Comparison of ENCODE assay signal across 8 cellular contexts in genomic region chr3:160564205-160564922, GRCh38. TPM values are rescaled to one million over a fixed set of nuclear protein-coding genes. Genes with fewer than 3 reads are reported as not detected.
A peak's percentile ranks its signal among the peaks of the same experiment; 100 is the strongest.
DNase-seq lines count a peak whose midpoint lies in the region; ATAC-seq and TF ChIP-seq lines count a peak whose summit lies in the region.

No MANE protein-coding gene starts in this region.

- in situ Hi-C loops in Panc1 (cut with HindIII; ENCODE audit: low pct_unique_long_range_greater_than_20kb, low sequenced_read_pairs) = no loop called here

- ATAC-seq in Panc1 = peak; percentile 5; the same call in 1 of the 2 replicates
- ATAC-seq in naive B cell (ENCODE audit: low read depth in 2 of 2) = no peak
- ATAC-seq in HG03442 (IDR thresholded peaks at IDR 0.05; ENCODE audit: unreplicated experiment) = no peak
- no peak for ATAC-seq in GM21528 (IDR thresholded peaks at IDR 0.05; ENCODE audit: low FRiP score, unreplicated experiment)
- ATAC-seq in HG02840 (IDR thresholded peaks at IDR 0.05; ENCODE audit: low FRiP score, unreplicated experiment) = no peak

- H3K4me3 ChIP-seq in Panc1 (ENCODE audit: low read depth in 2 of 2, low read length in 2 of 2) = peak overlapping the region; percentile 91 to 95
- H3K4me3 ChIP-seq in dorsolateral prefrontal cortex = peak overlapping the region; percentile 43 to 96 (median 85)

- H3K27ac Mint-ChIP-seq in naive B cell = peak overlapping the region; percentile 77 to 98 (median 96)

- peak overlapping the region; percentile 77 for H3K27ac ChIP-seq in Panc1 (ENCODE audit: low read length)
- H3K27ac ChIP-seq in dorsolateral prefrontal cortex = peak overlapping the region in 37 of 59 donors; percentile 1 to 96 (median 58)

- H3K9me3 ChIP-seq in Panc1 (ENCODE audit: control insufficient read depth, insufficient read depth, low read depth, low read length) = no peaks in the 10 kb centered on the region

- no peaks in the 10 kb centered on the region for H3K27me3 ChIP-seq in Panc1 (ENCODE audit: control insufficient read depth, insufficient read depth, low read length)
- no peaks in the 10 kb centered on the region for H3K27me3 ChIP-seq in dorsolateral prefrontal cortex

- H3K36me3 ChIP-seq in Panc1 (ENCODE audit: control insufficient read depth, insufficient read depth, low read length) = peaks cover 2% of the 10 kb centered on the region

- H3K9me3 Mint-ChIP-seq in naive B cell = peaks cover 0 to 1% (median 0%) of the 10 kb centered on the region in 7 donors

- intact Hi-C loops in Panc1 (cut with micrococcal nuclease; ENCODE audit: unreplicated experiment) = no loop called here
- intact Hi-C loops in dorsolateral prefrontal cortex (cut with DNase I) = loop anchor here (2.0 to 10.0 kb wide), 3 partner anchors 160 to 190 kb away; partner anchors contain the start of genes IFT80 (in 1 of the 2) and SMC4 (in 1 of the 2)

- DNase-seq in stimulated activated CD4-positive, alpha-beta T cell treated with anti-CD3 and anti-CD28 coated beads, Interleukin-15, amount 100 ng/mL, for 24 hours = peak; percentile 15
- no peak for DNase-seq in stimulated activated CD4-positive, alpha-beta T cell treated with anti-CD3 and anti-CD28 coated beads, Interleukin-4, amount 100 ng/mL, for 4 hours
- DNase-seq in Panc1 (ENCODE audit: low read depth, low spot score) (no peak), dorsolateral prefrontal cortex (peak in 4 of 10 donors; percentile 10 to 51 (median 24)), naive B cell (no peak)

- CTCF ChIA-PET in Panc1 (lab: Charles Lee) = no interaction called here

- H3K4me1 ChIP-seq in Panc1 (ENCODE audit: control insufficient read depth, insufficient read depth, low read length) = peaks cover 48% of the 10 kb centered on the region

- TF ChIP-seq CTCF in Panc1 (IDR thresholded peaks at IDR 0.05) = no peak
- TF ChIP-seq CTCF in dorsolateral prefrontal cortex (IDR thresholded peaks at IDR 0.05 in 54 of 56, conservative IDR thresholded peaks at IDR 0.05 in 2 of 56; ENCODE audit: low read depth in 1 of 56, partially characterized antibody in 56 of 56) = no peak

- POLR2A ChIA-PET in Panc1 (lab: Charles Lee) = interaction anchor here (0.7 kb wide), 1 partner anchor 1353 kb away, joined by 3 read pairs; no protein-coding TSS in a partner anchor

- H3K4me3 Mint-ChIP-seq in naive B cell = peak overlapping the region; percentile 90 to 99 (median 95)

- H3K27me3 Mint-ChIP-seq in naive B cell = no peaks in the 10 kb centered on the region

- no TSS peak for BruUV-seq in Panc1 (replicated peaks; lab: Mats Ljungman, UMichigan)

- H3K4me1 Mint-ChIP-seq in naive B cell = peaks cover 44 to 58% (median 57%) of the 10 kb centered on the region in 3 donors

- peaks cover 7 to 10% of the 10 kb centered on the region in 2 donors for H3K36me3 Mint-ChIP-seq in naive B cell

RNA-seq across cellular contexts. Expression of gene KPNA4, which starts 1.0 kb away (rescaled TPM):
- total RNA-seq in Panc1 (2021; ENCODE audit: unreplicated experiment) (84.4 TPM), dorsolateral prefrontal cortex (10 to 100 TPM; 39.4 to 90.3 (median 59.5) TPM)
- 62.6 TPM for polyA plus RNA-seq in Panc1 (2012; ENCODE audit: insufficient read length)
- polyA plus RNA-seq in naive B cell (ENCODE audit: low read depth in 6 of 6) = 10 to 100 TPM in 4 of 6 donors, 1 to 10 TPM in 2; 6.2 to 11.1 (median 10.1) TPM
